In the genomic region with DNA sequence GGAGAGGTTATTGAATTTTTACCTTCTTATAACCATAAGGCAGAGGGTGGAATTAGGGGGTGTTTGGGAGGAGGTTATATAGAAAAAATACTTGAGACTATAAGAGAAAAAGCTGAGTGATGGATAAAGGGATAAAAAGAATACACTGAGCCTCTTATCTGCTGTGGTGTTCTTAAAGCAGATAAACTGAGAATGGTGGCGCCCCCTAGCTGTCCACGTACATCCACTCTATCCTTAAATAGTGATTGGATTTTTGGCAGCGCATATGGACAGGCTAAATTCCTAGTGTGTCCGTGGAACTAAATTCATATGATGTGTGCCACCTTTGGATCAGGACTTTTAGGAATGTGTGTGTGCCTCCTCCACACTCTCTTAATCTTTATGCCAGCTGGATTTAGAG, we compare ENCODE assay signal across 9 cellular contexts.
DNase-seq lines count a peak whose midpoint lies in the region; ATAC-seq, FAIRE-seq and TF ChIP-seq lines count a peak whose summit lies in the region.
"Had no signal": no experiment of that assay in that cellular context is flagged by ENCODE, and none has a peak within 500 bp of the region (broad histone marks: within the 10 kb centered on the region; RNA-seq: fewer than 3 reads in every experiment).

No MANE protein-coding gene starts in this region.

- ATAC-seq in HCT116: peak; percentile 80
- peak; percentile 90 for ATAC-seq in WTC11
- ATAC-seq in HG03342 (IDR thresholded peaks at IDR 0.05; ENCODE audit: unreplicated experiment): no peak
- ATAC-seq in GM21515 (IDR thresholded peaks at IDR 0.05; ENCODE audit: unreplicated experiment): no peak

- H3K36me3 ChIP-seq in HCT116 (ENCODE audit: control insufficient read depth in 1 of 2, insufficient read depth in 2 of 2, low read length in 2 of 2) (no peaks in the 10 kb centered on the region), endothelial cell of umbilical vein (ENCODE audit: control insufficient read depth in 2 of 2, extremely low read depth in 1 of 2, insufficient read depth in 2 of 2, low read length in 2 of 2) (no peaks in the 10 kb centered on the region)

- DNase-seq in CD1c-positive myeloid dendritic cell (ENCODE audit: extremely low spot score): peak; percentile 38
- peak; percentile 39 for DNase-seq in HCT116 (ENCODE audit: low read depth, low spot score)
- DNase-seq in WTC11 (ENCODE audit: low spot score): peak; percentile 69
- DNase-seq in endothelial cell of umbilical vein (ENCODE audit: low read depth, low spot score): peak; percentile 14
- DNase-seq in stimulated activated CD4-positive, alpha-beta T cell treated with anti-CD3 and anti-CD28 coated beads, Interleukin-15, amount 100 ng/mL, for 24 hours: peak; percentile 73
- no peak for DNase-seq in NCI-H128 (lab: John Stamatoyannopoulos, UW; ENCODE audit: unreplicated experiment)

- H3K9ac ChIP-seq in HCT116 (ENCODE audit: low read length) (no peak overlapping the region), endothelial cell of umbilical vein (replicated peaks; ENCODE audit: extremely low read depth, insufficient read depth, low read length) (no peak overlapping the region)

- H2AFZ ChIP-seq in HCT116 (ENCODE audit: low read depth, low read length, poor library complexity, severe bottlenecking) (no peak overlapping the region), endothelial cell of umbilical vein (ENCODE audit: low read depth, low read length) (no peak overlapping the region)

- POLR2A ChIA-PET in HCT116 (lab: Charles Lee): no interaction called here
- POLR2A ChIA-PET in WTC11 (lab: Charles Lee): no interaction called here
- POLR2A ChIA-PET in endothelial cell of umbilical vein (lab: Charles Lee): no interaction called here

- TF ChIP-seq RAD21 in HCT116 (IDR thresholded peaks at IDR 0.05; ENCODE audit: low read depth): peak; percentile 43

- no peaks in the 10 kb centered on the region for H3K9me3 Mint-ChIP-seq in WTC11

- H3K4me3 ChIP-seq in HCT116 (replicated peaks in 1 of 2; ENCODE audit: low read depth in 1 of 2, low read length in 2 of 2) (no peak overlapping the region), endothelial cell of umbilical vein (replicated peaks in 1 of 3; ENCODE audit: insufficient read depth in 1 of 3, low read depth in 1 of 3, low read length in 3 of 3) (no peak overlapping the region)

- H3K27ac ChIP-seq in HCT116 (ENCODE audit: low read depth, low read length): no peak overlapping the region
- no peak overlapping the region for H3K27ac ChIP-seq in endothelial cell of umbilical vein (ENCODE audit: insufficient read depth, low read depth, low read length)

- no peak for TF ChIP-seq POLR2A in HCT116 (IDR thresholded peaks at IDR 0.05; ENCODE audit: borderline replicate concordance, extremely low read depth, insufficient read depth, insufficient read length)
- no peak for TF ChIP-seq POLR2A in endothelial cell of umbilical vein (IDR thresholded peaks at IDR 0.05; ENCODE audit: low read depth, low read length)

- H3K4me3 Mint-ChIP-seq in WTC11: no peak overlapping the region
- H3K4me3 Mint-ChIP-seq: brain had no signal

- TF ChIP-seq CTCF in HCT116 (IDR thresholded peaks at IDR 0.05 in 2 of 3, conservative IDR thresholded peaks at IDR 0.05 in 1 of 3; ENCODE audit: borderline replicate concordance in 1 of 3, insufficient read depth in 1 of 3, low read depth in 2 of 3, low read length in 2 of 3): peak in 2 of 3 experiments; percentile 70 to 82; a peak in 4 of 6 replicates
- TF ChIP-seq CTCF in WTC11 (IDR thresholded peaks at IDR 0.05): peak; percentile 69
- peak; percentile 44 to 48 for TF ChIP-seq CTCF in endothelial cell of umbilical vein (IDR thresholded peaks at IDR 0.05; ENCODE audit: extremely low read depth in 1 of 2, insufficient read depth in 1 of 2, low read depth in 1 of 2, low read length in 2 of 2)

- no TSS peak for BruUV-seq in HCT116 (replicated peaks; lab: Mats Ljungman, UMichigan)
- BruUV-seq in endothelial cell of umbilical vein (replicated peaks; lab: Mats Ljungman, UMichigan): no TSS peak

- FAIRE-seq in endothelial cell of umbilical vein (lab: Jason Lieb, UNC): no peak

- H3K4me2 ChIP-seq in HCT116 (ENCODE audit: low read length): no peak overlapping the region
- H3K4me2 ChIP-seq in endothelial cell of umbilical vein (ENCODE audit: insufficient read depth, low read length): no peak overlapping the region

- H3K27ac Mint-ChIP-seq in WTC11: no peak overlapping the region
- H3K27ac Mint-ChIP-seq: brain had no signal

- H3K4me1 ChIP-seq in HCT116 (ENCODE audit: control insufficient read depth in 1 of 2, insufficient read depth in 2 of 2, low read length in 2 of 2) (no peaks in the 10 kb centered on the region), endothelial cell of umbilical vein (ENCODE audit: control insufficient read depth, extremely low read depth, insufficient read depth, low read length) (no peaks in the 10 kb centered on the region)

- RAD21 ChIA-PET in HCT116 (lab: Charles Lee; ENCODE audit: low non-redundant PET in 1 of 2, low total read pairs in 2 of 2, uncharacterized antibody in 2 of 2, unreplicated experiment in 2 of 2): no interaction called here

- H3K36me3 Mint-ChIP-seq in WTC11: no peaks in the 10 kb centered on the region
- H3K36me3 Mint-ChIP-seq: brain had no signal

- H3K9me1 ChIP-seq in endothelial cell of umbilical vein (replicated peaks; ENCODE audit: control insufficient read depth, extremely low read depth, insufficient read depth, low read length): no peaks in the 10 kb centered on the region

- dilution Hi-C loops in endothelial cell of umbilical vein (cut with MboI; ENCODE audit: extremely low pct_ligation_motif_present, low sequenced_read_pairs): no loop called here

- intact Hi-C loops in HCT116 (cut with micrococcal nuclease): loop anchor here (5.0 kb wide), 1 partner anchor 264 kb away; no protein-coding TSS in a partner anchor
- intact Hi-C loops in endothelial cell of umbilical vein (cut with micrococcal nuclease): loop anchor here (1.0 kb wide), 1 partner anchor 263 kb away; no protein-coding TSS in a partner anchor

- CTCF ChIA-PET in HCT116 (lab: Charles Lee): interaction anchor here (0.7 kb wide), 1 partner anchor 54 kb away, joined by 3 read pairs; no protein-coding TSS in a partner anchor
- CTCF ChIA-PET in WTC11 (lab: Charles Lee): interaction anchor here (0.9 to 2.6 kb wide), 4 partner anchors 10 to 337 kb away, joined by 3 to 7 read pairs (median 6); no protein-coding TSS in a partner anchor
- CTCF ChIA-PET in endothelial cell of umbilical vein (lab: Charles Lee): no interaction called here

- H3K9me2 ChIP-seq in HCT116 (ENCODE audit: insufficient read depth): no peaks in the 10 kb centered on the region

- H3K9me3 ChIP-seq in HCT116 (ENCODE audit: control insufficient read depth in 1 of 2, insufficient read depth in 1 of 2, low read depth in 1 of 2, low read length in 2 of 2) (no peaks in the 10 kb centered on the region), endothelial cell of umbilical vein (replicated peaks; ENCODE audit: control insufficient read depth, insufficient read depth, low read length) (no peaks in the 10 kb centered on the region)

- H3K27me3 ChIP-seq in HCT116 (ENCODE audit: insufficient read depth, low read length): peaks cover 13% of the 10 kb centered on the region; the same call in 1 of the 2 replicates
- H3K27me3 ChIP-seq in endothelial cell of umbilical vein (ENCODE audit: control insufficient read depth in 2 of 2, insufficient read depth in 2 of 2, low read length in 2 of 2): no peaks in the 10 kb centered on the region

- H4K20me1 ChIP-seq in HCT116 (ENCODE audit: insufficient read depth) (no peaks in the 10 kb centered on the region), endothelial cell of umbilical vein (replicated peaks; ENCODE audit: control insufficient read depth, extremely low read depth, insufficient read depth, low read length) (no peaks in the 10 kb centered on the region)

- H3K79me2 ChIP-seq in HCT116 (ENCODE audit: insufficient read depth, low read length) (no peaks in the 10 kb centered on the region), endothelial cell of umbilical vein (ENCODE audit: control insufficient read depth, insufficient read depth, low read length) (no peaks in the 10 kb centered on the region)

- H3K27me3 Mint-ChIP-seq in WTC11 (ENCODE audit: low read depth): no peaks in the 10 kb centered on the region

- H3K4me1 Mint-ChIP-seq in WTC11: peaks cover 9% of the 10 kb centered on the region

TF ChIP-seq in WTC11, 78 proteins besides CTCF, POLR2A, EP300 and RAD21 (continues in another document):
- TF ChIP-seq SOX15 (CRISPR knock-in tag; IDR thresholded peaks at IDR 0.05): no peak
- TF ChIP-seq, protein P1, sequence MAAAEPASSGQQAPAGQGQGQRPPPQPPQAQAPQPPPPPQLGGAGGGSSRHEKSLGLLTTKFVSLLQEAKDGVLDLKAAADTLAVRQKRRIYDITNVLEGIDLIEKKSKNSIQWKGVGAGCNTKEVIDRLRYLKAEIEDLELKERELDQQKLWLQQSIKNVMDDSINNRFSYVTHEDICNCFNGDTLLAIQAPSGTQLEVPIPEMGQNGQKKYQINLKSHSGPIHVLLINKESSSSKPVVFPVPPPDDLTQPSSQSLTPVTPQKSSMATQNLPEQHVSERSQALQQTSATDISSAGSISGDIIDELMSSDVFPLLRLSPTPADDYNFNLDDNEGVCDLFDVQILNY (CRISPR knock-in tag; IDR thresholded peaks at IDR 0.05): no peak
- TF ChIP-seq ZNF423 (CRISPR knock-in tag; IDR thresholded peaks at IDR 0.05): no peak
- TF ChIP-seq ZNF671 (CRISPR knock-in tag; IDR thresholded peaks at IDR 0.05): no peak
- TF ChIP-seq FOXJ3 (CRISPR knock-in tag; IDR thresholded peaks at IDR 0.05; ENCODE audit: borderline replicate concordance): no peak
- no peak for TF ChIP-seq ESRRA (CRISPR knock-in tag; IDR thresholded peaks at IDR 0.05; ENCODE audit: borderline replicate concordance)
- TF ChIP-seq NR3C1 (CRISPR knock-in tag; conservative IDR thresholded peaks at IDR 0.05; ENCODE audit: low read depth): no peak

TF ChIP-seq in endothelial cell of umbilical vein, 7 proteins besides CTCF, POLR2A, EP300 and RAD21:
- no peak for TF ChIP-seq GATA2 (IDR thresholded peaks at IDR 0.05; ENCODE audit: insufficient read depth, insufficient read length, low read depth, low read length)
- no peak for TF ChIP-seq JUN (IDR thresholded peaks at IDR 0.05; ENCODE audit: borderline replicate concordance, insufficient read depth, insufficient read length, low read depth)

Comparison
In these comparisons a context has a peak if more than half of its experiments do, and no peak if none do; other contexts are left out.
1. ATAC-seq: peak in HCT116 (single experiment) and WTC11 (single experiment); none in HG03342 (single experiment) and GM21515 (single experiment).
2. Peak in every context shown above with its lines, with median percentiles within 50 percentile points of each other: CTCF ChIP-seq.